In genomic region chr11:128715691-128716153, GRCh38 we compare ENCODE assay signal across 9 cellular contexts. TPM values are rescaled to one million over a fixed set of nuclear protein-coding genes. Genes with fewer than 3 reads are reported as not detected.
DNase-seq lines count a peak whose midpoint lies in the region; ATAC-seq and TF ChIP-seq lines count a peak whose summit lies in the region.
"Had no signal": no experiment of that assay in that cellular context is flagged by ENCODE, and none has a peak within 500 bp of the region (broad histone marks: within the 10 kb centered on the region; RNA-seq: fewer than 3 reads in every experiment).

No MANE protein-coding gene starts in this region.

- H3K4me1 ChIP-seq in DND-41 (ENCODE audit: insufficient read depth, low read length) (peaks cover 78% of the 10 kb centered on the region), parathyroid adenoma (no peaks in the 10 kb centered on the region)

- no peaks in the 10 kb centered on the region; the same call in 1 of the 2 replicates for H3K36me3 ChIP-seq in DND-41 (ENCODE audit: insufficient read depth, low read length)
- no peaks in the 10 kb centered on the region for H3K36me3 ChIP-seq in parathyroid adenoma (ENCODE audit: control insufficient read depth, insufficient read depth, low read length)

- H2AFZ ChIP-seq in DND-41 (ENCODE audit: low read depth, low read length) (peak overlapping the region; percentile 11; the same call in 1 of the 2 replicates), parathyroid adenoma (no peak overlapping the region)

- peaks cover 94% of the 10 kb centered on the region for H3K4me1 Mint-ChIP-seq in endothelial cell (ENCODE audit: unreplicated experiment)

- H3K9me3 Mint-ChIP-seq in endothelial cell (ENCODE audit: unreplicated experiment): no peaks in the 10 kb centered on the region

- H3K4me2 ChIP-seq in DND-41 (ENCODE audit: insufficient read depth, low read length): peak overlapping the region; percentile 66
- no peak overlapping the region for H3K4me2 ChIP-seq in parathyroid adenoma (ENCODE audit: low read length)

- H3K36me3 Mint-ChIP-seq in endothelial cell (ENCODE audit: low read depth, unreplicated experiment): peaks cover 67% of the 10 kb centered on the region

- peak overlapping the region; percentile 79 for H3K4me3 Mint-ChIP-seq in endothelial cell (ENCODE audit: unreplicated experiment)

- H3K4me3 ChIP-seq in DND-41 (ENCODE audit: low read depth in 1 of 2, low read length in 2 of 2) (peak overlapping the region in 1 of 2 experiments; percentile 53; a peak in 3 of 4 replicates), parathyroid adenoma (ENCODE audit: low read depth, low read length) (no peak overlapping the region)

- H4K20me1 ChIP-seq in DND-41 (ENCODE audit: insufficient read depth, low read length): peaks cover 41% of the 10 kb centered on the region

- H3K27ac ChIP-seq in DND-41 (ENCODE audit: low read length): peak overlapping the region; percentile 90
- peak overlapping the region; percentile 65 for H3K27ac ChIP-seq in parathyroid adenoma

- intact Hi-C loops in head of caudate nucleus (cut with DNase I): no loop called here

- H3K9ac ChIP-seq in DND-41 (ENCODE audit: low read depth, low read length) (peak overlapping the region; percentile 53), parathyroid adenoma (no peak overlapping the region)

- DNase-seq in DND-41 (no peak), NCI-H226 (peak; percentile 92), endothelial cell (ENCODE audit: low spot score) (no peak), AML-193 (lab: John Stamatoyannopoulos, UW) (no peak), head of caudate nucleus (no peak), putamen (ENCODE audit: low spot score) (no peak), T-helper 9 cell (no peak)
- DNase-seq: NK-92 treated with Interleukin-12 subunit alpha and Interleukin-12 subunit beta, amount 100 ng/mL, for 24 hours had no signal

- no peak for ATAC-seq in DND-41 (ENCODE audit: insufficient read depth, low read depth)

- H3K79me2 ChIP-seq in DND-41 (ENCODE audit: insufficient read depth, low read length) (peaks cover 94% of the 10 kb centered on the region), parathyroid adenoma (no peaks in the 10 kb centered on the region)

- peak overlapping the region; percentile 98 for H3K27ac Mint-ChIP-seq in endothelial cell (ENCODE audit: unreplicated experiment)

- TF ChIP-seq CTCF in DND-41 (IDR thresholded peaks at IDR 0.05; ENCODE audit: borderline replicate concordance, extremely low read depth, low read length, poor library complexity, severe bottlenecking) (no peak), endothelial cell (IDR thresholded peaks at IDR 0.05; ENCODE audit: unreplicated experiment) (no peak), parathyroid adenoma (IDR thresholded peaks at IDR 0.05) (no peak)

- peaks cover 19% of the 10 kb centered on the region for H3K27me3 Mint-ChIP-seq in endothelial cell (ENCODE audit: unreplicated experiment)

- no peaks in the 10 kb centered on the region for H3K9me3 ChIP-seq in DND-41 (ENCODE audit: insufficient read depth, low read length, severe bottlenecking)
- H3K9me3 ChIP-seq in parathyroid adenoma (ENCODE audit: control insufficient read depth, low read length): no peaks in the 10 kb centered on the region

- no peaks in the 10 kb centered on the region for H3K27me3 ChIP-seq in DND-41 (ENCODE audit: insufficient read depth, low read length, poor library complexity)
- H3K27me3 ChIP-seq in parathyroid adenoma (ENCODE audit: control insufficient read depth, insufficient read depth, low read length): no peaks in the 10 kb centered on the region

RNA-seq across cellular contexts. Expression of gene FLI1, which starts 21.9 kb away (rescaled TPM):
- total RNA-seq in endothelial cell (ENCODE audit: unreplicated experiment): 271 TPM
